In genomic region chr14:91946313-91947195, GRCh38 we compare ENCODE assay signal across 8 cellular contexts. TPM values are rescaled to one million over a fixed set of nuclear protein-coding genes. Genes with fewer than 3 reads are reported as not detected.
DNase-seq lines count a peak whose midpoint lies in the region; ATAC-seq lines count a peak whose summit lies in the region.

No MANE protein-coding gene starts in this region.

- H3K27ac Mint-ChIP-seq in stimulated activated memory B cell treated with anti-CD40 and anti-IgM and Interleukin-4, amounts not matched to agents 10 μg/mL and 1 μg/mL and 100 μg/mL, for 72 hours = no peak overlapping the region

- peak overlapping the region; percentile 78 for H3K4me3 Mint-ChIP-seq in stimulated activated memory B cell treated with anti-CD40 and anti-IgM and Interleukin-4, amounts not matched to agents 10 μg/mL and 1 μg/mL and 100 μg/mL, for 72 hours

- no peaks in the 10 kb centered on the region for H3K9me3 Mint-ChIP-seq in stimulated activated memory B cell treated with anti-CD40 and anti-IgM and Interleukin-4, amounts not matched to agents 10 μg/mL and 1 μg/mL and 100 μg/mL, for 72 hours

- H3K9me3 ChIP-seq in iPS-18c (ENCODE audit: control insufficient read depth, insufficient read depth, low read length) = no peaks in the 10 kb centered on the region

- DNase-seq in DMS 273 (lab: John Stamatoyannopoulos, UW; ENCODE audit: unreplicated experiment) (peak; percentile 37), DMS 273 treated with DMSO at 0.1 percent for 48 hours (lab: John Stamatoyannopoulos, UW) (no peak), amniotic stem cell (lab: John Stamatoyannopoulos, UW) (peak; percentile 0), epidermal melanocyte (ENCODE audit: insufficient read length, low spot score) (no peak), posterior vena cava (ENCODE audit: low spot score) (no peak)
- DNase-seq in activated CD4-positive, CD25-positive, alpha-beta regulatory T cell treated with anti-CD3 and anti-CD28 coated beads, Interleukin-2, amount 50 U/mL, for 72 hours = no peak

- H3K4me3 ChIP-seq in iPS-18c (ENCODE audit: insufficient read depth, low read depth, low read length) = peak overlapping the region; percentile 61; the same call in 1 of the 2 replicates

- ATAC-seq in stimulated activated memory B cell treated with anti-CD40 and anti-IgM and Interleukin-4, amounts not matched to agents 10 μg/mL and 1 μg/mL and 100 μg/mL, for 72 hours = no peak

- H3K36me3 Mint-ChIP-seq in stimulated activated memory B cell treated with anti-CD40 and anti-IgM and Interleukin-4, amounts not matched to agents 10 μg/mL and 1 μg/mL and 100 μg/mL, for 72 hours = no peaks in the 10 kb centered on the region

- H3K4me1 Mint-ChIP-seq in stimulated activated memory B cell treated with anti-CD40 and anti-IgM and Interleukin-4, amounts not matched to agents 10 μg/mL and 1 μg/mL and 100 μg/mL, for 72 hours = peaks cover 12% of the 10 kb centered on the region

- peaks cover 64% of the 10 kb centered on the region for H3K27me3 Mint-ChIP-seq in stimulated activated memory B cell treated with anti-CD40 and anti-IgM and Interleukin-4, amounts not matched to agents 10 μg/mL and 1 μg/mL and 100 μg/mL, for 72 hours

- intact Hi-C loops in posterior vena cava (cut with DNase I) = loop anchor here in 1 of 2 donors (5.0 kb wide), 1 partner anchor 614 kb away; no protein-coding TSS in a partner anchor

RNA-seq across cellular contexts. Expression of gene FBLN5, which starts 0.9 kb away (rescaled TPM):
- 100 to 1,000 TPM; 105 to 186 TPM for total RNA-seq in posterior vena cava

Comparison
In these comparisons a context has a peak if more than half of its experiments do, and no peak if none do; other contexts are left out.
1. DNase-seq: peak in DMS 273 (single experiment) and amniotic stem cell (single experiment); none in DMS 273 treated with DMSO at 0.1 percent for 48 hours (single experiment), epidermal melanocyte (single experiment), activated CD4-positive, CD25-positive, alpha-beta regulatory T cell treated with anti-CD3 and anti-CD28 coated beads, Interleukin-2, amount 50 U/mL, for 72 hours (single experiment) and posterior vena cava (single experiment).